Comparison of ENCODE assay signal across 21 cellular contexts in the genomic region with DNA sequence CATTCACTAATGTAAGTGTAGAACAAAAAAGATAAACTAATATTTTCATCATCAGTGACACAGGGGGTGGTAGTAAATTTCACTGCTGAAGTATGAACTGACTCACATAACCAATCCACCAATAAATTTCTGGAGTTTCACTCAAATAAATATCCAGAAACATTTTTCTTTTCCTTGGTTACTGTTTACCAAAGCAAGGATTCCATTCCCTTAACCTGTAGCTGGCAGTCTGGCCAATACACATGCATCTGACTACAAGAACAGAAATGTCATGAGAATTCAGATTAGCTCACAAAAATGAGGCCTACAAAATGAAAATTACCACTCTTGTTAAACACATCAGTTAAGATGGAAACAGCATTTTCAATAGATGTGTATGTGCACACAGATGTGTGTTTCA.
DNase-seq lines count a peak whose midpoint lies in the region; ATAC-seq, FAIRE-seq and TF ChIP-seq lines count a peak whose summit lies in the region.
"Had no signal": no experiment of that assay in that cellular context is flagged by ENCODE, and none has a peak within 500 bp of the region (broad histone marks: within the 10 kb centered on the region; RNA-seq: fewer than 3 reads in every experiment).

No MANE protein-coding gene starts in this region.

- peaks cover 2% of the 10 kb centered on the region for H3K27me3 Mint-ChIP-seq in neural progenitor cell (ENCODE audit: insufficient read depth, low read depth)
- H3K27me3 Mint-ChIP-seq: activated CD8-positive, alpha-beta memory T cell treated with anti-CD3 and anti-CD28 coated beads, Interleukin-2, amount 10 ng/mL, durations not matched to agents 7 days and 5 days; memory B cell had no signal

- no peaks in the 10 kb centered on the region for H3K4me1 Mint-ChIP-seq in neural progenitor cell

- peaks cover 93% of the 10 kb centered on the region for H3K79me2 ChIP-seq in neural progenitor cell (ENCODE audit: low read depth)

- POLR2A ChIA-PET in A549 (lab: Yijun Ruan, JAX): no interaction called here

- H2AFZ ChIP-seq in neural progenitor cell (replicated peaks): no peak overlapping the region

- H3F3A ChIP-seq in neural progenitor cell (ENCODE audit: low read depth): peaks cover 5% of the 10 kb centered on the region

- no peaks in the 10 kb centered on the region for H3K9me3 Mint-ChIP-seq in neural progenitor cell
- H3K9me3 Mint-ChIP-seq: activated T-helper 2 cell treated with anti-CD3 and anti-CD28 coated beads, Interferon-gamma antibody, Interleukin-2, Interleukin-4, amounts not matched to agents 10 μg/mL and 5 μg/mL and 100 μg/mL, durations not matched to agents 14 hours and 24 hours and 36 hours; memory B cell had no signal

- no peak overlapping the region for H3K27ac ChIP-seq in A549
- H3K27ac ChIP-seq in foreskin keratinocyte: no peak overlapping the region
- no peak overlapping the region for H3K27ac ChIP-seq in neural progenitor cell
- H3K27ac ChIP-seq: colonic mucosa had no signal

- H3K4me3 Mint-ChIP-seq in neural progenitor cell: no peak overlapping the region
- H3K4me3 Mint-ChIP-seq: activated CD8-positive, alpha-beta memory T cell treated with anti-CD3 and anti-CD28 coated beads, Interleukin-2, amount 10 ng/mL, durations not matched to agents 7 days and 5 days; memory B cell had no signal

- no peak for TF ChIP-seq RAD21 in A549 (conservative IDR thresholded peaks at IDR 0.05 in 1 of 2, IDR thresholded peaks at IDR 0.05 in 1 of 2)

- TF ChIP-seq CTCF in A549 (IDR thresholded peaks at IDR 0.05) (no peak), astrocyte of the cerebellum (IDR thresholded peaks at IDR 0.05; ENCODE audit: low read depth, low read length, missing control alignments) (no peak), foreskin keratinocyte (conservative IDR thresholded peaks at IDR 0.05) (no peak), neural progenitor cell (IDR thresholded peaks at IDR 0.05) (no peak)

- no peak overlapping the region for H3K27ac Mint-ChIP-seq in neural progenitor cell
- H3K27ac Mint-ChIP-seq: activated CD8-positive, alpha-beta memory T cell treated with anti-CD3 and anti-CD28 coated beads, Interleukin-2, amount 10 ng/mL, durations not matched to agents 7 days and 5 days; activated T-helper 2 cell treated with anti-CD3 and anti-CD28 coated beads, Interferon-gamma antibody, Interleukin-2, Interleukin-4, amounts not matched to agents 10 μg/mL and 5 μg/mL and 100 μg/mL, durations not matched to agents 14 hours and 24 hours and 36 hours; memory B cell had no signal

- H3K4me1 ChIP-seq in A549 (peaks cover 16% of the 10 kb centered on the region; the same call in 2 of the 3 replicates), foreskin keratinocyte (peaks cover 4% of the 10 kb centered on the region), neural progenitor cell (no peaks in the 10 kb centered on the region)
- H3K4me1 ChIP-seq: colonic mucosa had no signal

- CTCF ChIA-PET in A549 (lab: Yijun Ruan, JAX): interaction anchor here (1.2 kb wide), 1 partner anchor 80 kb away, joined by 3 read pairs; a partner anchor contains a TSS

- ATAC-seq in A549 (no peak; a peak in 1 of 6 replicates), foreskin keratinocyte (peak; percentile 19)
- ATAC-seq: activated CD8-positive, alpha-beta memory T cell treated with anti-CD3 and anti-CD28 coated beads, Interleukin-2, amount 10 ng/mL, durations not matched to agents 7 days and 5 days; GM12878; HepG2; Panc1 had no signal

- no peak for TF ChIP-seq EP300 in A549 (IDR thresholded peaks at IDR 0.05)

- H3K4me3 ChIP-seq in A549: no peak overlapping the region
- no peak overlapping the region for H3K4me3 ChIP-seq in astrocyte of the cerebellum (ENCODE audit: low read depth, low read length)
- H3K4me3 ChIP-seq in neural progenitor cell: no peak overlapping the region
- H3K4me3 ChIP-seq: colonic mucosa, GM12878 had no signal

- DNase-seq in A549 (ENCODE audit: low read depth in 1 of 2, low spot score in 1 of 2): peak in 1 of 2 experiments; percentile 14
- DNase-seq in ELR (ENCODE audit: low read depth): peak; percentile 50
- DNase-seq in astrocyte of the cerebellum (ENCODE audit: low read depth): peak; percentile 18
- DNase-seq in foreskin keratinocyte: peak in 1 of 2 donors; percentile 23
- no peak for DNase-seq in NCI-H2029 (lab: John Stamatoyannopoulos, UW)
- no peak for DNase-seq in iPS-NIHi7 (ENCODE audit: extremely low spot score)
- DNase-seq in neural progenitor cell (ENCODE audit: low spot score): no peak
- no peak for DNase-seq in NCI-H2196 treated with DMSO at 0.1 percent for 48 hours (lab: John Stamatoyannopoulos, UW; ENCODE audit: unreplicated experiment)
- DNase-seq: activated CD4-positive, alpha-beta T cell treated with anti-CD3 and anti-CD28 coated beads for 1 hour; activated CD8-positive, alpha-beta memory T cell treated with anti-CD3 and anti-CD28 coated beads, Interleukin-2, amount 10 ng/mL, durations not matched to agents 7 days and 5 days; amygdala; Caco-2; colonic mucosa; NCI-H2029 treated with DMSO at 0.1 percent for 48 hours; NCI-H774; stimulated activated naive CD4-positive, alpha-beta T cell had no signal

- no peaks in the 10 kb centered on the region for H3K27me3 ChIP-seq in foreskin keratinocyte
- H3K27me3 ChIP-seq in neural progenitor cell: no peaks in the 10 kb centered on the region
- H3K27me3 ChIP-seq: colonic mucosa had no signal

- H3K9me3 ChIP-seq in A549 (no peaks in the 10 kb centered on the region), neural progenitor cell (ENCODE audit: low read depth) (no peaks in the 10 kb centered on the region)
- H3K9me3 ChIP-seq: Caco-2, colonic mucosa had no signal

- no peak overlapping the region for H3K9ac ChIP-seq in neural progenitor cell

- peaks cover 14% of the 10 kb centered on the region for H3K36me3 Mint-ChIP-seq in neural progenitor cell

- no peak for FAIRE-seq in A549 (lab: Jason Lieb, UNC)
- FAIRE-seq: GM12878, HepG2 had no signal

- H3K36me3 ChIP-seq in neural progenitor cell: no peaks in the 10 kb centered on the region
- H3K36me3 ChIP-seq: colonic mucosa had no signal

- in situ Hi-C loops in astrocyte of the cerebellum (cut with HindIII; ENCODE audit: low sequenced_read_pairs): no loop called here

- no peak for TF ChIP-seq POLR2A in A549 (IDR thresholded peaks at IDR 0.05; ENCODE audit: low read length)

- H4K20me1 ChIP-seq in neural progenitor cell (ENCODE audit: low read depth): no peaks in the 10 kb centered on the region

- H3K4me2 ChIP-seq in A549 (peak overlapping the region; percentile 11; the same call in 2 of the 3 replicates), neural progenitor cell (no peak overlapping the region)

TF ChIP-seq in A549, 52 proteins besides CTCF, POLR2A, EP300 and RAD21 (continues in another document):
- TF ChIP-seq ZSCAN20 (CRISPR knock-in tag; IDR thresholded peaks at IDR 0.05): no peak
- TF ChIP-seq, protein P1, sequence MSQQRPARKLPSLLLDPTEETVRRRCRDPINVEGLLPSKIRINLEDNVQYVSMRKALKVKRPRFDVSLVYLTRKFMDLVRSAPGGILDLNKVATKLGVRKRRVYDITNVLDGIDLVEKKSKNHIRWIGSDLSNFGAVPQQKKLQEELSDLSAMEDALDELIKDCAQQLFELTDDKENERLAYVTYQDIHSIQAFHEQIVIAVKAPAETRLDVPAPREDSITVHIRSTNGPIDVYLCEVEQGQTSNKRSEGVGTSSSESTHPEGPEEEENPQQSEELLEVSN (IDR thresholded peaks at IDR 0.05; ENCODE audit: borderline replicate concordance, low read depth): no peak
- no peak for TF ChIP-seq PHF8 (IDR thresholded peaks at IDR 0.05; ENCODE audit: borderline replicate concordance, low read depth)
- TF ChIP-seq JUN (IDR thresholded peaks at IDR 0.05): no peak
- TF ChIP-seq, protein P2, sequence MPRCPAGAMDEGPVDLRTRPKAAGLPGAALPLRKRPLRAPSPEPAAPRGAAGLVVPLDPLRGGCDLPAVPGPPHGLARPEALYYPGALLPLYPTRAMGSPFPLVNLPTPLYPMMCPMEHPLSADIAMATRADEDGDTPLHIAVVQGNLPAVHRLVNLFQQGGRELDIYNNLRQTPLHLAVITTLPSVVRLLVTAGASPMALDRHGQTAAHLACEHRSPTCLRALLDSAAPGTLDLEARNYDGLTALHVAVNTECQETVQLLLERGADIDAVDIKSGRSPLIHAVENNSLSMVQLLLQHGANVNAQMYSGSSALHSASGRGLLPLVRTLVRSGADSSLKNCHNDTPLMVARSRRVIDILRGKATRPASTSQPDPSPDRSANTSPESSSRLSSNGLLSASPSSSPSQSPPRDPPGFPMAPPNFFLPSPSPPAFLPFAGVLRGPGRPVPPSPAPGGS (IDR thresholded peaks at IDR 0.05): no peak
- TF ChIP-seq, protein P3, sequence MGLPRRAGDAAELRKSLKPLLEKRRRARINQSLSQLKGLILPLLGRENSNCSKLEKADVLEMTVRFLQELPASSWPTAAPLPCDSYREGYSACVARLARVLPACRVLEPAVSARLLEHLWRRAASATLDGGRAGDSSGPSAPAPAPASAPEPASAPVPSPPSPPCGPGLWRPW (IDR thresholded peaks at IDR 0.05): no peak
- no peak for TF ChIP-seq HDAC2 (IDR thresholded peaks at IDR 0.05)
- TF ChIP-seq CBX8 (IDR thresholded peaks at IDR 0.05): no peak
- TF ChIP-seq EHF (CRISPR knock-in tag; IDR thresholded peaks at IDR 0.05): no peak
- no peak for TF ChIP-seq HOXA7 (CRISPR knock-in tag; IDR thresholded peaks at IDR 0.05)
- no peak for TF ChIP-seq HOXB5 (CRISPR knock-in tag; IDR thresholded peaks at IDR 0.05)
- TF ChIP-seq KDM1A (IDR thresholded peaks at IDR 0.05; ENCODE audit: low read depth): no peak
- TF ChIP-seq POLR2AphosphoS2 (conservative IDR thresholded peaks at IDR 0.05; ENCODE audit: low read length): no peak
- TF ChIP-seq NPAS2 (CRISPR knock-in tag; IDR thresholded peaks at IDR 0.05; ENCODE audit: borderline replicate concordance): no peak

Comparison
In these comparisons a context has a peak if more than half of its experiments do, and no peak if none do; other contexts are left out.
1. DNase-seq: peak in ELR (single experiment) and astrocyte of the cerebellum (single experiment); none in NCI-H2029 (single experiment), iPS-NIHi7 (single experiment), neural progenitor cell (single experiment) and NCI-H2196 treated with DMSO at 0.1 percent for 48 hours (single experiment).